1 cellular context compared by ENCODE assay signal in the genomic region with DNA sequence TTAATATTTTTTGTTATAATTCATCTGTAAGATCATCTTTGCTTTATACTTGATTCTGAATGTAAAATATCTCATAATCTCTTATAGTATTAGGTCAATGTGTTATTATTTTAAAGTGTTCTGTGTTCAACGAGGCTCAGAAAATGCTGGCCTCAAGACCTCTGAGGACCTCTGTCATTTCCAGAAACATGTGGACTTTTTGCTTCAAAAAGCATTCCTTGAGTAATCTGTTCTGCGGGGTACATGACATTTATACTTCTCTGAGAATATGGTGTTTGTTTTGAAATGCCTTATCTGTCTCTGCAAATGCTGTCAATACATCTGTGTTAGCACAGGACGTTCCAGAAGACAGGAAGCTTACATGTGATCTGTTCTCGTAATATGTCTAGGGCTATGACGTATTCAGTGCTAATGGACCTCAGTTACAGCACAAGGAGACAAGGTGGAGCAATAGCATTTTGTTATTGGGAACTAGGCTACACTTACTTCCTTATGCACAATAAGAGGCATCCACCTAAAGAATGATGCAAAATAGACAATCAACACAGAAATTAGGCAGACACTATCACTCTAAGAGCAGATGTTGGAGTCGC.
TF ChIP-seq lines count a peak whose summit lies in the region.

No MANE protein-coding gene starts in this region.

TF ChIP-seq in HepG2, 621 proteins besides CTCF, POLR2A, EP300 and RAD21:
- TF ChIP-seq NFYC (CRISPR knock-in tag; IDR thresholded peaks at IDR 0.05) (no peak), ATF7 (IDR thresholded peaks at IDR 0.05) (0 out of 2 replicates have a peak, but pooled peaks have one; percentile 18), ATF7 (CRISPR knock-in tag; IDR thresholded peaks at IDR 0.05) (no peak), FOXJ3 (CRISPR knock-in tag; IDR thresholded peaks at IDR 0.05; ENCODE audit: borderline replicate concordance) (no peak), CREB1 (IDR thresholded peaks at IDR 0.05) (peak; percentile 75), CREB1 (CRISPR knock-in tag; IDR thresholded peaks at IDR 0.05) (no peak), EED (CRISPR knock-in tag; IDR thresholded peaks at IDR 0.05) (no peak), ZNF230 (CRISPR knock-in tag; IDR thresholded peaks at IDR 0.05) (no peak), ZNF792 (CRISPR knock-in tag; IDR thresholded peaks at IDR 0.05) (no peak)
TF ChIP-seq in HepG2: peak in this region for 2.
